Comparison of ENCODE assay signal across 11 cellular contexts in the genomic region with DNA sequence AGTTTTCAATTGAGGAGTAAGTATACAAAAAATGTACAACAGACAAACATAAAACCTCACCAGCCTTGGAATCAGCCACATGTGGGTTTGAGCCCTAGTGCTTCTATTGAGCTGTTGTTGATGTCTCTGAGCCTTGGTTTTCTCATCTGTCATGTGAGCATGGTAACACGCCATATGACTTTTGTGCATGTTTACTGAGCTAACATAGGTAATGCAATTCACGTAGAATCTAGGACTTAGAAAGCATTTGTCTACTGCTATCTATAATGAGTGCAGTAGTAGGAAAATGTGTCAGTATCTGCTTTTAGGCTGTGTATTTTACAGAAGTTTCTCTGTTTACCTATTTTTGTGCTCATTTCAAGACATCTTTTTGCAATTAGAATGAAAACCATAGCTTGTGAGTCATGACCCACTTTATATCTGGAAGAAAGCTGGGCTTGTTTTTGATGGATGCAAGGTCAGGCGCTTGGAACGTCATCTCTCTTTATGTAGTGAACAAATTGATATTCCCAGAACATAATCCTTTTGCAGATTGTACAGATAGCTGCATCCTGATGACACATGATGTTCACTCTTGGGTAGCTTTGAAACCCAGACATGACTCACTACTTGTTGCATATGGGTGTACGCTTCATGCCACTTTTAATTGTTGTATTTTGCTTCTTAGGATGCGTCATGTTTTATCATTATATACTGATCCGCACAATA.
DNase-seq lines count a peak whose midpoint lies in the region; ATAC-seq and TF ChIP-seq lines count a peak whose summit lies in the region.
"Had no signal": no experiment of that assay in that cellular context is flagged by ENCODE, and none has a peak within 500 bp of the region (broad histone marks: within the 10 kb centered on the region; RNA-seq: fewer than 3 reads in every experiment).

No MANE protein-coding gene starts in this region.

- peak overlapping the region in 7 of 9 donors; percentile 2 to 69 (median 28) for H3K27ac Mint-ChIP-seq in naive thymus-derived CD4-positive, alpha-beta T cell

- peaks cover 27 to 83% (median 68%) of the 10 kb centered on the region in 7 donors for H3K4me1 Mint-ChIP-seq in naive thymus-derived CD4-positive, alpha-beta T cell

- POLR2A ChIA-PET in HEK293 (lab: Yijun Ruan, JAX), result no interaction called here
- POLR2A ChIA-PET in naive thymus-derived CD4-positive, alpha-beta T cell (lab: Charles Lee), result interaction anchor here (0.7 kb wide), 1 partner anchor 20 kb away, joined by 3 read pairs; no protein-coding TSS in a partner anchor

- in situ Hi-C loops in astrocyte of the cerebellum (cut with HindIII; ENCODE audit: low sequenced_read_pairs), result no loop called here

- ATAC-seq in naive thymus-derived CD4-positive, alpha-beta T cell, result no peak
- no peak for ATAC-seq in GM21390 (IDR thresholded peaks at IDR 0.05; ENCODE audit: unreplicated experiment)
- ATAC-seq in GM18870 (IDR thresholded peaks at IDR 0.05; ENCODE audit: unreplicated experiment), result no peak
- ATAC-seq in HG02678 (IDR thresholded peaks at IDR 0.05; ENCODE audit: unreplicated experiment), result no peak

- no peaks in the 10 kb centered on the region for H3K27me3 Mint-ChIP-seq in naive thymus-derived CD4-positive, alpha-beta T cell

- CTCF ChIA-PET in HEK293 (lab: Yijun Ruan, JAX), result interaction anchor here (0.6 to 1.2 kb wide), 3 partner anchors 22 to 33 kb away, joined by 3 to 5 read pairs (median 3); no protein-coding TSS in a partner anchor
- CTCF ChIA-PET in naive thymus-derived CD4-positive, alpha-beta T cell (lab: Charles Lee), result interaction anchor here (0.8 to 1.5 kb wide), 6 partner anchors 8 to 186 kb away, joined by 3 to 4 read pairs (median 3); no protein-coding TSS in a partner anchor

- TF ChIP-seq CTCF in AG10803 (conservative IDR thresholded peaks at IDR 0.05; ENCODE audit: low read length) (no peak), HEK293 (tag by site-specific recombination; IDR thresholded peaks at IDR 0.05) (no peak), astrocyte of the cerebellum (IDR thresholded peaks at IDR 0.05; ENCODE audit: low read depth, low read length, missing control alignments) (no peak)

- H3K36me3 ChIP-seq in HEK293 (ENCODE audit: control insufficient read depth in 2 of 2, insufficient read depth in 1 of 2, low read length in 2 of 2), result no peaks in the 10 kb centered on the region
- peaks cover 3 to 29% (median 5%) of the 10 kb centered on the region in 3 experiments for H3K36me3 ChIP-seq in naive thymus-derived CD4-positive, alpha-beta T cell (ENCODE audit: control insufficient read depth in 2 of 3, insufficient read depth in 3 of 3, low read length in 3 of 3)
- H3K36me3 ChIP-seq: tibial artery had no signal

- H3K27me3 ChIP-seq in naive thymus-derived CD4-positive, alpha-beta T cell (ENCODE audit: control insufficient read depth in 2 of 2, insufficient read depth in 2 of 2, low read length in 2 of 2), result no peaks in the 10 kb centered on the region
- H3K27me3 ChIP-seq: tibial artery had no signal

- H3K9me3 ChIP-seq in HEK293 (ENCODE audit: control insufficient read depth, insufficient read depth, low read depth, low read length), result no peaks in the 10 kb centered on the region
- no peaks in the 10 kb centered on the region for H3K9me3 ChIP-seq in naive thymus-derived CD4-positive, alpha-beta T cell (ENCODE audit: control insufficient read depth in 2 of 3, low read length in 3 of 3)
- H3K9me3 ChIP-seq: tibial artery had no signal

- peaks cover 0 to 20% (median 3%) of the 10 kb centered on the region in 5 donors for H3K36me3 Mint-ChIP-seq in naive thymus-derived CD4-positive, alpha-beta T cell

- intact Hi-C loops in naive thymus-derived CD4-positive, alpha-beta T cell (cut with micrococcal nuclease), result loop anchor here in 1 of 2 donors (1.0 kb wide), 1 partner anchor 13 kb away; no protein-coding TSS in a partner anchor

- no peak overlapping the region for H3K27ac ChIP-seq in HEK293 (ENCODE audit: extremely low read depth, low read depth, low read length)
- no peak overlapping the region for H3K27ac ChIP-seq in naive thymus-derived CD4-positive, alpha-beta T cell (ENCODE audit: low read depth, low read length)
- H3K27ac ChIP-seq: tibial artery had no signal

- no peak overlapping the region for H3K4me3 Mint-ChIP-seq in naive thymus-derived CD4-positive, alpha-beta T cell

- peak; percentile 91 for DNase-seq in AG10803 (ENCODE audit: low read depth)
- peak; percentile 96 for DNase-seq in astrocyte of the cerebellum (ENCODE audit: low read depth)
- DNase-seq in naive thymus-derived CD4-positive, alpha-beta T cell, result no peak
- DNase-seq in NCI-H1105 (lab: John Stamatoyannopoulos, UW), result no peak
- DNase-seq: activated effector memory CD4-positive, alpha-beta T cell treated with anti-CD3 and anti-CD28 coated beads, Interleukin-2, amount 50 U/mL, for 16 hours; DND-41; tibial artery had no signal

- H3K4me3 ChIP-seq in AG10803 (ENCODE audit: low read length) (no peak overlapping the region), HEK293 (ENCODE audit: low read depth, low read length) (no peak overlapping the region), astrocyte of the cerebellum (ENCODE audit: low read depth, low read length) (no peak overlapping the region)
- no peak overlapping the region for H3K4me3 ChIP-seq in naive thymus-derived CD4-positive, alpha-beta T cell (ENCODE audit: low read length)
- H3K4me3 ChIP-seq: tibial artery had no signal

- peaks cover 0 to 2% (median 0%) of the 10 kb centered on the region in 11 donors for H3K9me3 Mint-ChIP-seq in naive thymus-derived CD4-positive, alpha-beta T cell

- H3K4me1 ChIP-seq in HEK293 (ENCODE audit: control insufficient read depth, insufficient read depth, low read length), result 0 out of 2 replicates have a peak, but pooled peaks cover 5% of the 10 kb centered on the region
- peaks cover 0 to 6% of the 10 kb centered on the region in 2 donors for H3K4me1 ChIP-seq in naive thymus-derived CD4-positive, alpha-beta T cell (ENCODE audit: control insufficient read depth in 2 of 2, insufficient read depth in 2 of 2, low read length in 2 of 2)

TF ChIP-seq in HEK293, 187 proteins besides CTCF, POLR2A, EP300 and RAD21:
- TF ChIP-seq SCRT2 (tag by site-specific recombination; IDR thresholded peaks at IDR 0.05) (peak; percentile 73), ZNF544 (tag by site-specific recombination; IDR thresholded peaks at IDR 0.05) (no peak)

Comparison
In these comparisons a context has a peak if more than half of its experiments do, and no peak if none do; other contexts are left out.
1. DNase-seq: peak in AG10803 (single experiment) and astrocyte of the cerebellum (single experiment); none in naive thymus-derived CD4-positive, alpha-beta T cell (0 of 9) and NCI-H1105 (single experiment).